2 cellular contexts compared by ENCODE assay signal in genomic region chr20:62853304-62853703, GRCh38. TPM values are rescaled to one million over a fixed set of nuclear protein-coding genes. Genes with fewer than 3 reads are reported as not detected.
"Had no signal": no experiment of that assay in that cellular context is flagged by ENCODE, and none has a peak within 500 bp of the region (broad histone marks: within the 10 kb centered on the region; RNA-seq: fewer than 3 reads in every experiment).

No MANE protein-coding gene starts in this region.

RNA-seq across cellular contexts. Expression of gene COL9A3, which starts 36.5 kb away (rescaled TPM):
- total RNA-seq: mononuclear cell, myocyte had no signal
